17 cellular contexts compared by ENCODE assay signal in the genomic region with DNA sequence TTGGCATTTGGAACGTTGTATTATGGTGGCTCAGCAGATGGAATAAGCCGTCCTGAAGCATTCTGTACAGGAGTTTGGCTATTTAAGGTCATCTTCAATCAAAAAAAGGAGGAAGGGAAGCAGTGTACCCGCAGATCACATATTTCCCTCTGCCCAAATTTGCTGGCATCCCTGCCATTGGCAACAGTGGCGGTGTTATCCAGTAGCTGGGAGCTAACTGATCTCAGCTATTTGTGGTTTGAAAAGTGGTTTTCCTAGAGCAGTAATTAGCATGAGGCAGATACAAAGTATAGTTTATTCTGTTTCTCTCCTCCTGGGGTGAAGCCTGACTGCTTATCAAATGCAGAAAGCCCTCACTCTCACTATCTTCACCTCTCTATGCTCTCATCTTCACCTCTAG.
DNase-seq lines count a peak whose midpoint lies in the region; TF ChIP-seq lines count a peak whose summit lies in the region.
"Had no signal": no experiment of that assay in that cellular context is flagged by ENCODE, and none has a peak within 500 bp of the region (broad histone marks: within the 10 kb centered on the region; RNA-seq: fewer than 3 reads in every experiment).

No MANE protein-coding gene starts in this region.

- no peak for TF ChIP-seq EP300 in esophagus muscularis mucosa (IDR thresholded peaks at IDR 0.05)

- 78% methylated on average over 4 of the region's 4 CpGs for WGBS in esophagus muscularis mucosa

- DNase-seq in NCI-H2107 treated with DMSO at 0.1 percent for 48 hours (lab: John Stamatoyannopoulos, UW; ENCODE audit: unreplicated experiment) = peak; percentile 22
- DNase-seq in NCI-H2107 (lab: John Stamatoyannopoulos, UW) = no peak
- peak; percentile 13 for DNase-seq in SW480 (ENCODE audit: low spot score)
- DNase-seq in esophagus muscularis mucosa (ENCODE audit: extremely low spot score) = peak; percentile 62
- no peak for DNase-seq in G401 (ENCODE audit: low spot score)
- DNase-seq in RKO (ENCODE audit: low spot score) = no peak
- DNase-seq in stimulated activated CD4-positive, alpha-beta T cell treated with anti-CD3 and anti-CD28 coated beads, Interleukin-12 subunit alpha, Interleukin-12 subunit beta, amount 100 ng/mL, for 4 hours = no peak
- no peak for DNase-seq in KBM-7
- DNase-seq: AML-193; CD4-positive, alpha-beta T cell; DMS153; DMS79; GF-D8; H9 had no signal

- no peak for TF ChIP-seq CTCF in esophagus muscularis mucosa (IDR thresholded peaks at IDR 0.05)

- no peak for TF ChIP-seq POLR2A in esophagus muscularis mucosa (IDR thresholded peaks at IDR 0.05; ENCODE audit: low read depth)

- no peaks in the 10 kb centered on the region for H3K36me3 ChIP-seq in esophagus muscularis mucosa

- no peaks in the 10 kb centered on the region for H3K9me3 ChIP-seq in esophagus muscularis mucosa
- H3K9me3 ChIP-seq: A549 had no signal

- intact Hi-C loops in esophagus muscularis mucosa (cut with DNase I) = no loop called here

- in situ Hi-C loops in G401 (cut with HindIII; ENCODE audit: low sequenced_read_pairs) (no loop called here), KBM-7 (cut with MboI; ENCODE audit: low pct_unique_long_range_greater_than_20kb, low sequenced_read_pairs) (no loop called here)

- no peaks in the 10 kb centered on the region for H3K4me1 ChIP-seq in esophagus muscularis mucosa
- H3K4me1 ChIP-seq: A549 had no signal

- H3K27ac ChIP-seq in esophagus muscularis mucosa (replicated peaks in 1 of 4) = no peak overlapping the region
- H3K27ac ChIP-seq: 22Rv1, A549, C4-2B had no signal

- H3K4me3 ChIP-seq in esophagus muscularis mucosa = no peak overlapping the region
- H3K4me3 ChIP-seq: A549 had no signal

- no peaks in the 10 kb centered on the region for H3K27me3 ChIP-seq in esophagus muscularis mucosa

Comparison
In these comparisons a context has a peak if more than half of its experiments do, and no peak if none do; other contexts are left out.
1. DNase-seq: peak in NCI-H2107 treated with DMSO at 0.1 percent for 48 hours (single experiment), SW480 (single experiment) and esophagus muscularis mucosa (single experiment); none in NCI-H2107 (single experiment), G401 (single experiment), RKO (single experiment), stimulated activated CD4-positive, alpha-beta T cell treated with anti-CD3 and anti-CD28 coated beads, Interleukin-12 subunit alpha, Interleukin-12 subunit beta, amount 100 ng/mL, for 4 hours (single experiment) and KBM-7 (single experiment).